1 cellular context compared by ENCODE assay signal in genomic region chr1:113536182-113536780, GRCh38.
TF ChIP-seq lines count a peak whose summit lies in the region.

No MANE protein-coding gene starts in this region.

TF ChIP-seq in SK-N-SH, 30 proteins besides CTCF, POLR2A, EP300 and RAD21 (continued from another document):
- TF ChIP-seq CHD2 (IDR thresholded peaks at IDR 0.05; ENCODE audit: low read length, partially characterized antibody) (no peak), MXI1 (IDR thresholded peaks at IDR 0.05; ENCODE audit: low read depth, low read length) (no peak), PBX3 (IDR thresholded peaks at IDR 0.05) (0 out of 2 replicates have a peak, but pooled peaks have one; percentile 39), TCF12 (IDR thresholded peaks at IDR 0.05) (peak; percentile 75), EZH2phosphoT487 (IDR thresholded peaks at IDR 0.05; ENCODE audit: borderline replicate concordance, low read depth) (no peak), ZBTB33 (IDR thresholded peaks at IDR 0.05; ENCODE audit: borderline replicate concordance, low read depth) (no peak), NRF1 (IDR thresholded peaks at IDR 0.05; ENCODE audit: low read depth, low read length) (no peak), TAF1 (IDR thresholded peaks at IDR 0.05; ENCODE audit: borderline replicate concordance, low read depth, low read length) (no peak), NFIC (IDR thresholded peaks at IDR 0.05; ENCODE audit: borderline replicate concordance) (peak; percentile 46; the same call in 1 of the 2 replicates), SIN3A (IDR thresholded peaks at IDR 0.05; ENCODE audit: borderline replicate concordance, low read depth, low read length) (no peak), MEF2A (IDR thresholded peaks at IDR 0.05; ENCODE audit: borderline replicate concordance, low read depth) (no peak), USF2 (IDR thresholded peaks at IDR 0.05; ENCODE audit: borderline replicate concordance, low read depth, low read length) (no peak), TEAD4 (IDR thresholded peaks at IDR 0.05; ENCODE audit: borderline replicate concordance, insufficient read depth) (no peak), FOSL2 (IDR thresholded peaks at IDR 0.05; ENCODE audit: borderline replicate concordance, low read depth) (peak; percentile 75), YY1 (IDR thresholded peaks at IDR 0.05; ENCODE audit: low read depth) (no peak), JUND (IDR thresholded peaks at IDR 0.05) (peak; percentile 66), MAX (IDR thresholded peaks at IDR 0.05; ENCODE audit: low read depth) (no peak), FOXJ3 (CRISPR knock-in tag; IDR thresholded peaks at IDR 0.05) (no peak), POLR2AphosphoS5 (IDR thresholded peaks at IDR 0.05; ENCODE audit: low read depth, low read length) (peak; percentile 24; the same call in 1 of the 2 replicates), ELF1 (IDR thresholded peaks at IDR 0.05) (no peak), USF1 (IDR thresholded peaks at IDR 0.05; ENCODE audit: borderline replicate concordance, low read depth) (no peak), GABPA (IDR thresholded peaks at IDR 0.05; ENCODE audit: low read depth) (no peak)
- TF ChIP-seq, protein P1, sequence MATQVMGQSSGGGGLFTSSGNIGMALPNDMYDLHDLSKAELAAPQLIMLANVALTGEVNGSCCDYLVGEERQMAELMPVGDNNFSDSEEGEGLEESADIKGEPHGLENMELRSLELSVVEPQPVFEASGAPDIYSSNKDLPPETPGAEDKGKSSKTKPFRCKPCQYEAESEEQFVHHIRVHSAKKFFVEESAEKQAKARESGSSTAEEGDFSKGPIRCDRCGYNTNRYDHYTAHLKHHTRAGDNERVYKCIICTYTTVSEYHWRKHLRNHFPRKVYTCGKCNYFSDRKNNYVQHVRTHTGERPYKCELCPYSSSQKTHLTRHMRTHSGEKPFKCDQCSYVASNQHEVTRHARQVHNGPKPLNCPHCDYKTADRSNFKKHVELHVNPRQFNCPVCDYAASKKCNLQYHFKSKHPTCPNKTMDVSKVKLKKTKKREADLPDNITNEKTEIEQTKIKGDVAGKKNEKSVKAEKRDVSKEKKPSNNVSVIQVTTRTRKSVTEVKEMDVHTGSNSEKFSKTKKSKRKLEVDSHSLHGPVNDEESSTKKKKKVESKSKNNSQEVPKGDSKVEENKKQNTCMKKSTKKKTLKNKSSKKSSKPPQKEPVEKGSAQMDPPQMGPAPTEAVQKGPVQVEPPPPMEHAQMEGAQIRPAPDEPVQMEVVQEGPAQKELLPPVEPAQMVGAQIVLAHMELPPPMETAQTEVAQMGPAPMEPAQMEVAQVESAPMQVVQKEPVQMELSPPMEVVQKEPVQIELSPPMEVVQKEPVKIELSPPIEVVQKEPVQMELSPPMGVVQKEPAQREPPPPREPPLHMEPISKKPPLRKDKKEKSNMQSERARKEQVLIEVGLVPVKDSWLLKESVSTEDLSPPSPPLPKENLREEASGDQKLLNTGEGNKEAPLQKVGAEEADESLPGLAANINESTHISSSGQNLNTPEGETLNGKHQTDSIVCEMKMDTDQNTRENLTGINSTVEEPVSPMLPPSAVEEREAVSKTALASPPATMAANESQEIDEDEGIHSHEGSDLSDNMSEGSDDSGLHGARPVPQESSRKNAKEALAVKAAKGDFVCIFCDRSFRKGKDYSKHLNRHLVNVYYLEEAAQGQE (IDR thresholded peaks at IDR 0.05; ENCODE audit: low read depth, low read length) = no peak
- TF ChIP-seq, protein P2, sequence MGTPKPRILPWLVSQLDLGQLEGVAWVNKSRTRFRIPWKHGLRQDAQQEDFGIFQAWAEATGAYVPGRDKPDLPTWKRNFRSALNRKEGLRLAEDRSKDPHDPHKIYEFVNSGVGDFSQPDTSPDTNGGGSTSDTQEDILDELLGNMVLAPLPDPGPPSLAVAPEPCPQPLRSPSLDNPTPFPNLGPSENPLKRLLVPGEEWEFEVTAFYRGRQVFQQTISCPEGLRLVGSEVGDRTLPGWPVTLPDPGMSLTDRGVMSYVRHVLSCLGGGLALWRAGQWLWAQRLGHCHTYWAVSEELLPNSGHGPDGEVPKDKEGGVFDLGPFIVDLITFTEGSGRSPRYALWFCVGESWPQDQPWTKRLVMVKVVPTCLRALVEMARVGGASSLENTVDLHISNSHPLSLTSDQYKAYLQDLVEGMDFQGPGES (IDR thresholded peaks at IDR 0.05; ENCODE audit: low read depth, low read length) = no peak
TF ChIP-seq in SK-N-SH: peak in this region for 6.
